In genomic region chr14:91257328-91258020, GRCh38 we compare ENCODE assay signal across 10 cellular contexts. TPM values are rescaled to one million over a fixed set of nuclear protein-coding genes. Genes with fewer than 3 reads are reported as not detected.
DNase-seq lines count a peak whose midpoint lies in the region; ATAC-seq and TF ChIP-seq lines count a peak whose summit lies in the region.
"Had no signal": no experiment of that assay in that cellular context is flagged by ENCODE, and none has a peak within 500 bp of the region (broad histone marks: within the 10 kb centered on the region; RNA-seq: fewer than 3 reads in every experiment).

No MANE protein-coding gene starts in this region.

- POLR2A ChIA-PET in activated CD4-positive, alpha-beta T cell treated with anti-CD3 and anti-CD28 coated beads for 36 hours (lab: Charles Lee), result interaction anchor here (0.6 to 2.3 kb wide), 2 partner anchors 18 to 332 kb away, joined by 4 to 7 read pairs; no protein-coding TSS in a partner anchor

- no peak overlapping the region for H3K4me3 Mint-ChIP-seq in activated CD4-positive, alpha-beta T cell treated with anti-CD3 and anti-CD28 coated beads for 36 hours
- no peak overlapping the region for H3K4me3 Mint-ChIP-seq in effector memory CD8-positive, alpha-beta T cell
- no peak overlapping the region for H3K4me3 Mint-ChIP-seq in glutamatergic neuron (ENCODE audit: unreplicated experiment)
- H3K4me3 Mint-ChIP-seq: WTC11 had no signal

- no peaks in the 10 kb centered on the region for H3K9me3 Mint-ChIP-seq in activated CD4-positive, alpha-beta T cell treated with anti-CD3 and anti-CD28 coated beads for 36 hours (ENCODE audit: low read depth)
- H3K9me3 Mint-ChIP-seq in effector memory CD8-positive, alpha-beta T cell, result no peaks in the 10 kb centered on the region
- peaks cover 5% of the 10 kb centered on the region for H3K9me3 Mint-ChIP-seq in glutamatergic neuron (ENCODE audit: unreplicated experiment)

- intact Hi-C loops in activated CD4-positive, alpha-beta T cell treated with anti-CD3 and anti-CD28 coated beads for 36 hours (cut with DNase I, micrococcal nuclease), result loop anchor here in 1 of 2 experiments (2.0 kb wide), 1 partner anchor 15 kb away; no protein-coding TSS in a partner anchor

- peak; percentile 59 for ATAC-seq in activated CD4-positive, alpha-beta T cell treated with anti-CD3 and anti-CD28 coated beads for 36 hours
- ATAC-seq in effector memory CD8-positive, alpha-beta T cell (replicated peaks), result no peak
- ATAC-seq in GM21526 (IDR thresholded peaks at IDR 0.05; ENCODE audit: low FRiP score, unreplicated experiment), result no peak
- ATAC-seq: WTC11 had no signal

- H3K27me3 ChIP-seq in skeletal muscle tissue (ENCODE audit: control insufficient read depth in 3 of 3, insufficient read depth in 3 of 3, low read length in 3 of 3), result peaks cover 7 to 17% (median 9%) of the 10 kb centered on the region in 3 donors
- H3K27me3 ChIP-seq in suprapubic skin, result no peaks in the 10 kb centered on the region

- H3K36me3 ChIP-seq in skeletal muscle tissue (ENCODE audit: control insufficient read depth in 3 of 3, insufficient read depth in 3 of 3, low read length in 3 of 3) (no peaks in the 10 kb centered on the region), suprapubic skin (no peaks in the 10 kb centered on the region)

- no peak overlapping the region for H3K4me3 ChIP-seq in skeletal muscle tissue (ENCODE audit: low read length in 3 of 3)
- H3K4me3 ChIP-seq in suprapubic skin, result no peak overlapping the region

- peaks cover 59% of the 10 kb centered on the region for H3K4me1 Mint-ChIP-seq in activated CD4-positive, alpha-beta T cell treated with anti-CD3 and anti-CD28 coated beads for 36 hours
- peaks cover 47 to 50% of the 10 kb centered on the region in 2 donors for H3K4me1 Mint-ChIP-seq in effector memory CD8-positive, alpha-beta T cell (ENCODE audit: low read depth in 2 of 2)
- no peaks in the 10 kb centered on the region for H3K4me1 Mint-ChIP-seq in glutamatergic neuron (ENCODE audit: low read depth, unreplicated experiment)

- no peak for TF ChIP-seq EP300 in suprapubic skin (IDR thresholded peaks at IDR 0.05)

- no peaks in the 10 kb centered on the region for H3K27me3 Mint-ChIP-seq in activated CD4-positive, alpha-beta T cell treated with anti-CD3 and anti-CD28 coated beads for 36 hours
- no peaks in the 10 kb centered on the region for H3K27me3 Mint-ChIP-seq in effector memory CD8-positive, alpha-beta T cell
- peaks cover 11% of the 10 kb centered on the region for H3K27me3 Mint-ChIP-seq in glutamatergic neuron (ENCODE audit: unreplicated experiment)

- H3K4me1 ChIP-seq in skeletal muscle tissue (ENCODE audit: control insufficient read depth in 3 of 3, insufficient read depth in 3 of 3, low read length in 3 of 3), result peaks cover 10 to 20% (median 16%) of the 10 kb centered on the region in 3 donors
- H3K4me1 ChIP-seq in suprapubic skin, result peaks cover 30% of the 10 kb centered on the region

- H3K9ac ChIP-seq in skeletal muscle tissue (ENCODE audit: low read depth in 1 of 3, low read length in 3 of 3), result no peak overlapping the region

- 57% methylated on average over 8 of the region's 8 CpGs for WGBS in suprapubic skin

- peak overlapping the region; percentile 77 for H3K27ac Mint-ChIP-seq in activated CD4-positive, alpha-beta T cell treated with anti-CD3 and anti-CD28 coated beads for 36 hours
- H3K27ac Mint-ChIP-seq in effector memory CD8-positive, alpha-beta T cell, result peak overlapping the region; percentile 81 to 91
- no peak overlapping the region for H3K27ac Mint-ChIP-seq in glutamatergic neuron (ENCODE audit: unreplicated experiment)

- no peaks in the 10 kb centered on the region for H3K9me3 ChIP-seq in skeletal muscle tissue (ENCODE audit: control insufficient read depth in 3 of 3, low read length in 3 of 3)
- H3K9me3 ChIP-seq in suprapubic skin, result no peaks in the 10 kb centered on the region

- H3K36me3 Mint-ChIP-seq in activated CD4-positive, alpha-beta T cell treated with anti-CD3 and anti-CD28 coated beads for 36 hours (ENCODE audit: low read depth), result no peaks in the 10 kb centered on the region
- peaks cover 46% of the 10 kb centered on the region for H3K36me3 Mint-ChIP-seq in effector memory CD8-positive, alpha-beta T cell (ENCODE audit: insufficient read depth)
- H3K36me3 Mint-ChIP-seq in glutamatergic neuron (ENCODE audit: unreplicated experiment), result no peaks in the 10 kb centered on the region
- H3K36me3 Mint-ChIP-seq: WTC11 had no signal

- DNase-seq in activated CD4-positive, alpha-beta T cell treated with anti-CD3 and anti-CD28 coated beads for 36 hours, result no peak
- no peak for DNase-seq in activated CD4-positive, alpha-beta T cell treated with anti-CD3 and anti-CD28 coated beads, Interleukin-2, amount 50 U/mL, for 1 hour
- peak; percentile 59 to 83 for DNase-seq in NCI-H524 (lab: John Stamatoyannopoulos, UW)
- no peak for DNase-seq in effector memory CD8-positive, alpha-beta T cell
- no peak for DNase-seq in glutamatergic neuron
- DNase-seq in suprapubic skin (ENCODE audit: low spot score in 2 of 2), result no peak
- DNase-seq: ACHN had no signal

- TF ChIP-seq CTCF in glutamatergic neuron (IDR thresholded peaks at IDR 0.05; ENCODE audit: partially characterized antibody, unreplicated experiment) (no peak), suprapubic skin (IDR thresholded peaks at IDR 0.05) (no peak)

- H3K27ac ChIP-seq in skeletal muscle tissue (ENCODE audit: low read depth, low read length) (peak overlapping the region; percentile 40), suprapubic skin (no peak overlapping the region)

- CTCF ChIA-PET in activated CD4-positive, alpha-beta T cell treated with anti-CD3 and anti-CD28 coated beads for 36 hours (lab: Charles Lee), result interaction anchor here (0.9 to 1.7 kb wide), 3 partner anchors 8 to 29 kb away, joined by 4 to 5 read pairs (median 4); no protein-coding TSS in a partner anchor

- no peak for TF ChIP-seq POLR2A in suprapubic skin (IDR thresholded peaks at IDR 0.05)

RNA-seq across cellular contexts. Expression of gene GPR68, which starts 13.0 kb away (rescaled TPM):
- total RNA-seq in activated CD4-positive, alpha-beta T cell treated with anti-CD3 and anti-CD28 coated beads for 36 hours, result 10 to 100 TPM in 1 of 2 experiments, 1 to 10 TPM in 1; 9.4 to 11.2 TPM
- total RNA-seq in skeletal muscle tissue (0.52 TPM), glutamatergic neuron (ENCODE audit: unreplicated experiment) (not detected), suprapubic skin (1 to 10 TPM in 3 of 4 donors, under 1 TPM in 1; 0.95 to 4.3 (median 1.6) TPM)

Comparison
In these comparisons a context has a peak if more than half of its experiments do, and no peak if none do; other contexts are left out.
1. DNase-seq: peak in NCI-H524 (2 of 2); none in activated CD4-positive, alpha-beta T cell treated with anti-CD3 and anti-CD28 coated beads for 36 hours (single experiment), activated CD4-positive, alpha-beta T cell treated with anti-CD3 and anti-CD28 coated beads, Interleukin-2, amount 50 U/mL, for 1 hour (single experiment), effector memory CD8-positive, alpha-beta T cell (0 of 3), glutamatergic neuron (single experiment) and suprapubic skin (0 of 2).